31 cellular contexts compared by ENCODE assay signal in genomic region chr7:13098161-13098560, GRCh38.
"Had no signal": no experiment of that assay in that cellular context is flagged by ENCODE, and none has a peak within 500 bp of the region (broad histone marks: within the 10 kb centered on the region; RNA-seq: fewer than 3 reads in every experiment).

No MANE protein-coding gene starts in this region.

- H3K27me3 Mint-ChIP-seq: activated naive CD4-positive, alpha-beta T cell treated with anti-CD3 and anti-CD28 coated beads, Interleukin-2, amount 10 ng/mL, durations not matched to agents 7 days and 5 days had no signal

- FAIRE-seq: TTC549 had no signal

- ATAC-seq: activated CD4-positive, CD25-positive, alpha-beta regulatory T cell treated with anti-CD3 and anti-CD28 coated beads, Interleukin-2, amount 50 U/mL, for 24 hours; activated naive CD8-positive, alpha-beta T cell treated with anti-CD3 and anti-CD28 coated beads, Interleukin-2, amount 50 U/mL, for 24 hours; WTC11 had no signal

- H3K4me3 Mint-ChIP-seq: activated CD4-positive, alpha-beta memory T cell treated with anti-CD3 and anti-CD28 coated beads for 36 hours; activated CD8-positive, alpha-beta memory T cell treated with anti-CD3 and anti-CD28 coated beads, Interleukin-2, amount 10 ng/mL, durations not matched to agents 7 days and 5 days; activated naive CD4-positive, alpha-beta T cell treated with anti-CD3 and anti-CD28 coated beads, Interleukin-2, amount 10 ng/mL, durations not matched to agents 7 days and 5 days; activated naive CD8-positive, alpha-beta T cell; activated naive CD8-positive, alpha-beta T cell treated with anti-CD3 and anti-CD28 coated beads, Interleukin-2, amount 50 U/mL, for 24 hours; brain; T-helper 1 cell treated with Interleukin-12 subunit alpha and Interleukin-12 subunit beta and Interleukin-4 antibody, amounts not matched to agents 30 μg/mL and 1 μg/mL, for 36 hours; T-helper 2 cell treated with Interferon-gamma antibody and Interleukin-4, amounts not matched to agents 5 μg/mL and 100 μg/mL, for 36 hours; WTC11 had no signal

- H3K9me3 Mint-ChIP-seq: activated CD4-positive, alpha-beta memory T cell treated with anti-CD3 and anti-CD28 coated beads for 36 hours; activated naive CD4-positive, alpha-beta T cell treated with anti-CD3 and anti-CD28 coated beads, Interleukin-2, amount 10 ng/mL, durations not matched to agents 7 days and 5 days; activated naive CD8-positive, alpha-beta T cell treated with anti-CD3 and anti-CD28 coated beads, Interleukin-2, amount 50 U/mL, for 24 hours; T-helper 1 cell treated with Interleukin-12 subunit alpha and Interleukin-12 subunit beta and Interleukin-4 antibody, amounts not matched to agents 30 μg/mL and 1 μg/mL, for 36 hours; T-helper 2 cell treated with Interferon-gamma antibody and Interleukin-4, amounts not matched to agents 5 μg/mL and 100 μg/mL, for 36 hours; WTC11 had no signal

- H3K27ac Mint-ChIP-seq: activated CD4-positive, alpha-beta memory T cell treated with anti-CD3 and anti-CD28 coated beads for 36 hours; activated CD8-positive, alpha-beta memory T cell treated with anti-CD3 and anti-CD28 coated beads, Interleukin-2, amount 10 ng/mL, durations not matched to agents 7 days and 5 days; activated naive CD4-positive, alpha-beta T cell treated with anti-CD3 and anti-CD28 coated beads, Interleukin-2, amount 10 ng/mL, durations not matched to agents 7 days and 5 days; activated naive CD8-positive, alpha-beta T cell; activated naive CD8-positive, alpha-beta T cell treated with anti-CD3 and anti-CD28 coated beads, Interleukin-2, amount 50 U/mL, for 24 hours; T-helper 1 cell treated with Interleukin-12 subunit alpha and Interleukin-12 subunit beta and Interleukin-4 antibody, amounts not matched to agents 30 μg/mL and 1 μg/mL, for 36 hours; T-helper 2 cell treated with Interferon-gamma antibody and Interleukin-4, amounts not matched to agents 5 μg/mL and 100 μg/mL, for 36 hours; WTC11 had no signal

- H3K4me1 Mint-ChIP-seq: activated naive CD4-positive, alpha-beta T cell treated with anti-CD3 and anti-CD28 coated beads, Interleukin-2, amount 10 ng/mL, durations not matched to agents 7 days and 5 days; activated naive CD8-positive, alpha-beta T cell treated with anti-CD3 and anti-CD28 coated beads, Interleukin-2, amount 50 U/mL, for 24 hours; brain; WTC11 had no signal

- DNase-seq: activated CD4-positive, alpha-beta memory T cell treated with anti-CD3 and anti-CD28 coated beads for 36 hours; activated CD4-positive, alpha-beta T cell treated with anti-CD3 and anti-CD28 coated beads for 4 hours; activated CD4-positive, alpha-beta T cell treated with anti-CD3 and anti-CD28 coated beads, Interleukin-2, amount 50 U/mL, for 1 hour; activated CD8-positive, alpha-beta memory T cell treated with anti-CD3 and anti-CD28 coated beads for 24 hours; activated CD8-positive, alpha-beta memory T cell treated with anti-CD3 and anti-CD28 coated beads, Interleukin-2, amount 10 ng/mL, durations not matched to agents 7 days and 5 days; activated CD8-positive, alpha-beta memory T cell treated with anti-CD3 and anti-CD28 coated beads, Interleukin-2, amount 50 U/mL, for 48 hours; activated effector memory CD4-positive, alpha-beta T cell treated with Interleukin-2 at 50 U/mL for 16 hours; activated naive CD4-positive, alpha-beta T cell treated with anti-CD3 and anti-CD28 coated beads, Interleukin-2, amount 10 ng/mL, durations not matched to agents 7 days and 5 days; activated naive CD8-positive, alpha-beta T cell treated with anti-CD3 and anti-CD28 coated beads, Interleukin-2, amount 50 U/mL, for 24 hours; activated T-cell treated with anti-CD3 and anti-CD28 coated beads, Interleukin-2, amount 50 U/mL, for 48 hours; anterior cingulate cortex; central memory CD4-positive, alpha-beta T cell; KG1; NCI-H1092 treated with DMSO at 0.1 percent for 48 hours; NCI-H1417; NCI-H146; NCI-H187; NCI-H2029 treated with DMSO at 0.1 percent for 48 hours; NCI-H2107; NCI-H2171; NCI-H526; NCI-H748 treated with DMSO at 0.1 percent for 48 hours; NK-92 treated with Interleukin-12 subunit alpha and Interleukin-12 subunit beta, amount 100 ng/mL, for 24 hours; Right ventricle myocardium superior had no signal

- H3K36me3 Mint-ChIP-seq: activated CD4-positive, alpha-beta memory T cell treated with anti-CD3 and anti-CD28 coated beads for 36 hours; activated CD8-positive, alpha-beta memory T cell treated with anti-CD3 and anti-CD28 coated beads, Interleukin-2, amount 10 ng/mL, durations not matched to agents 7 days and 5 days; activated naive CD4-positive, alpha-beta T cell treated with anti-CD3 and anti-CD28 coated beads, Interleukin-2, amount 10 ng/mL, durations not matched to agents 7 days and 5 days; activated naive CD8-positive, alpha-beta T cell; brain; WTC11 had no signal
